ENCODE assay signal across 8 cellular contexts in the genomic region with DNA sequence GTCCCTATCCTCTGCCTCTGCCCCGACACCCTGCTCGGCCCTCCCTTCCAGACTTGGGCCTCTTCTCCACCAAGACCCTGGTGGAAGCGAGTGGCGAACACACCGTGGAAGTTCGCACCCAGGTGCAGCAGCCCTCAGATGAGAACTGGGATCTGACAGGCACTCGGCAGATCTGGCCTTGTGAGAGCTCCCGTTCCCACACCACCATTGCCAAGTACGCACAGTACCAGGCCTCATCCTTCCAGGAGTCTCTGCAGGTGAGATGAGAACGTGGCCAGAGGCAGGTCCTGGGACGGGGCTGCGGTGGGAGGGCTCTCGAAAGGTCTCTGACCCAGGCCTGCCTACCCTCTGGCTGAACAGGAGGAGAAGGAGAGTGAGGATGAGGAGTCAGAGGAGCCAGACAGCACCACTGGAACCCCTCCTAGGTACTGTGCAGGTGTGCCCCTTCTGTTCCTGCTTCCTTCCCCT. TPM values are rescaled to one million over a fixed set of nuclear protein-coding genes. Genes with fewer than 3 reads are reported as not detected.
A peak's percentile ranks its signal among the peaks of the same experiment; 100 is the strongest.
DNase-seq lines count a peak whose midpoint lies in the region; ATAC-seq and TF ChIP-seq lines count a peak whose summit lies in the region.

No MANE protein-coding gene starts in this region.

- H3K27ac ChIP-seq in CD4-positive, alpha-beta memory T cell (ENCODE audit: low read depth, low read length), result peak overlapping the region; percentile 61

- peaks cover 22% of the 10 kb centered on the region for H3K36me3 ChIP-seq in CD4-positive, alpha-beta memory T cell (ENCODE audit: insufficient read depth, low read length)
- peaks cover 7% of the 10 kb centered on the region for H3K36me3 ChIP-seq in mucosa of descending colon (ENCODE audit: low read depth)

- H3K27me3 Mint-ChIP-seq in CD4-positive, alpha-beta memory T cell, result no peaks in the 10 kb centered on the region

- no peaks in the 10 kb centered on the region for H3K9me3 ChIP-seq in CD4-positive, alpha-beta memory T cell (ENCODE audit: control insufficient read depth in 1 of 2, low read length in 2 of 2)
- no peaks in the 10 kb centered on the region for H3K9me3 ChIP-seq in mucosa of descending colon

- peaks cover 24% of the 10 kb centered on the region for H3K4me1 ChIP-seq in CD4-positive, alpha-beta memory T cell (ENCODE audit: insufficient read depth, low read length)
- H3K4me1 ChIP-seq in mucosa of descending colon (ENCODE audit: low read depth), result peaks cover 19% of the 10 kb centered on the region

- peak overlapping the region; percentile 71 to 87 (median 78) for H3K4me3 Mint-ChIP-seq in CD4-positive, alpha-beta memory T cell

- intact Hi-C loops in CD4-positive, alpha-beta memory T cell (cut with micrococcal nuclease), result loop anchor here (1.0 kb wide), 4 partner anchors 8 to 108 kb away; no protein-coding TSS in a partner anchor
- intact Hi-C loops in mucosa of descending colon (cut with DNase I, micrococcal nuclease), result no loop called here

- POLR2A ChIA-PET in CD4-positive, alpha-beta memory T cell (lab: Charles Lee; ENCODE audit: partially characterized antibody), result interaction anchor here (0.7 to 13.6 kb wide), 9 partner anchors 9 to 839 kb away, joined by 3 to 238 read pairs (median 5); partner anchors contain the start of genes KDM6B, RNASEK, TP53 and WRAP53
- POLR2A ChIA-PET in HEK293T (lab: Yijun Ruan, JAX), result interaction anchor here (1.3 to 1.5 kb wide), 2 partner anchors 16 to 164 kb away, joined by 5 read pairs; partner anchors contain the start of gene TP53

- ATAC-seq in HG03175 (IDR thresholded peaks at IDR 0.05; ENCODE audit: unreplicated experiment) (peak; percentile 6), mucosa of descending colon (peak; percentile 0)
- peak; percentile 8 to 10 for ATAC-seq in activated naive CD4-positive, alpha-beta T cell treated with anti-CD3 and anti-CD28 coated beads, Interleukin-2, amount 50 U/mL, for 72 hours

- H3K4me3 ChIP-seq in CD4-positive, alpha-beta memory T cell (ENCODE audit: low read length in 2 of 2), result peak overlapping the region in 1 of 2 donors; percentile 30
- H3K4me3 ChIP-seq in mucosa of descending colon, result no peak overlapping the region

- no peaks in the 10 kb centered on the region for H3K27me3 ChIP-seq in CD4-positive, alpha-beta memory T cell (ENCODE audit: insufficient read depth, low read length)

- peaks cover 15 to 21% (median 18%) of the 10 kb centered on the region in 4 donors for H3K4me1 Mint-ChIP-seq in CD4-positive, alpha-beta memory T cell

- TF ChIP-seq CTCF in mucosa of descending colon (IDR thresholded peaks at IDR 0.05), result no peak

- H3K27ac Mint-ChIP-seq in CD4-positive, alpha-beta memory T cell, result peak overlapping the region; percentile 87 to 94 (median 92)
- H3K27ac Mint-ChIP-seq in activated naive CD4-positive, alpha-beta T cell treated with anti-CD3 and anti-CD28 coated beads, Interleukin-2, amount 50 U/mL, for 72 hours, result peak overlapping the region in 1 of 2 donors; percentile 66

- H3K36me3 Mint-ChIP-seq in CD4-positive, alpha-beta memory T cell, result peaks cover 3 to 40% of the 10 kb centered on the region in 2 donors
- H3K36me3 Mint-ChIP-seq in activated naive CD4-positive, alpha-beta T cell treated with anti-CD3 and anti-CD28 coated beads, Interleukin-2, amount 50 U/mL, for 72 hours, result peaks cover 5 to 6% of the 10 kb centered on the region in 2 donors

- H3K9me3 Mint-ChIP-seq in CD4-positive, alpha-beta memory T cell, result no peaks in the 10 kb centered on the region
- H3K9me3 Mint-ChIP-seq in activated naive CD4-positive, alpha-beta T cell treated with anti-CD3 and anti-CD28 coated beads, Interleukin-2, amount 50 U/mL, for 72 hours, result no peaks in the 10 kb centered on the region

- CTCF ChIA-PET in CD4-positive, alpha-beta memory T cell (lab: Charles Lee; ENCODE audit: partially characterized antibody), result interaction anchor here (0.7 to 6.1 kb wide), 12 partner anchors 10 to 139 kb away, joined by 3 to 65 read pairs (median 4); partner anchors contain the start of gene KDM6B
- CTCF ChIA-PET in HEK293T (lab: Yijun Ruan, JAX), result interaction anchor here (0.6 to 1.5 kb wide), 4 partner anchors 16 to 107 kb away, joined by 3 to 5 read pairs (median 4); no protein-coding TSS in a partner anchor

- DNase-seq in CD4-positive, alpha-beta memory T cell, result peak in 1 of 5 donors; percentile 42
- no peak for DNase-seq in activated naive CD4-positive, alpha-beta T cell treated with anti-CD3 and anti-CD28 coated beads, Interleukin-2, amount 50 U/mL, for 72 hours (ENCODE audit: low spot score in 2 of 2)
- DNase-seq in mucosa of descending colon (peak in 2 of 3 donors; percentile 12 to 57), NCI-H1048 (lab: John Stamatoyannopoulos, UW) (no peak), islet precursor cell (no peak), HEK293T (ENCODE audit: extremely low spot score) (no peak), ureter (ENCODE audit: low spot score) (no peak)

TF ChIP-seq in HEK293T, 16 proteins besides CTCF, POLR2A, EP300 and RAD21:
- no peak for TF ChIP-seq FOXA1 (IDR thresholded peaks at IDR 0.05)

RNA-seq across cellular contexts. Expression of gene TMEM88, which starts 3.9 kb away (rescaled TPM):
- total RNA-seq in CD4-positive, alpha-beta memory T cell, result 1 to 10 TPM; 6.2 to 7.9 TPM
- polyA plus RNA-seq in CD4-positive, alpha-beta memory T cell, result not detected
- 1 to 10 TPM; 1.3 to 1.8 TPM for total RNA-seq in activated naive CD4-positive, alpha-beta T cell treated with anti-CD3 and anti-CD28 coated beads, Interleukin-2, amount 50 U/mL, for 72 hours
- total RNA-seq in mucosa of descending colon (1 to 10 TPM; 3.5 to 8.5 (median 6.9) TPM), ureter (9.9 TPM)

RNA-seq across cellular contexts. Expression of gene NAA38, which starts 6.4 kb away (rescaled TPM):
- total RNA-seq in CD4-positive, alpha-beta memory T cell, result 10 to 100 TPM; 23.1 to 25.8 TPM
- polyA plus RNA-seq in CD4-positive, alpha-beta memory T cell, result 100 to 1,000 TPM; 139 to 149 TPM
- 100 to 1,000 TPM in 1 of 2 donors, 10 to 100 TPM in 1; 91.4 to 103 TPM for total RNA-seq in activated naive CD4-positive, alpha-beta T cell treated with anti-CD3 and anti-CD28 coated beads, Interleukin-2, amount 50 U/mL, for 72 hours
- total RNA-seq in mucosa of descending colon, result 10 to 100 TPM; 51.2 to 73.5 (median 58.2) TPM
- 98.6 TPM for total RNA-seq in ureter

RNA-seq across cellular contexts. Expression of gene CYB5D1, which starts 6.8 kb away (rescaled TPM):
- 10 to 100 TPM in 1 of 2 experiments, 1 to 10 TPM in 1; 8.7 to 11.4 TPM for total RNA-seq in CD4-positive, alpha-beta memory T cell
- 1 to 10 TPM; 5.1 to 5.2 TPM for polyA plus RNA-seq in CD4-positive, alpha-beta memory T cell
- total RNA-seq in activated naive CD4-positive, alpha-beta T cell treated with anti-CD3 and anti-CD28 coated beads, Interleukin-2, amount 50 U/mL, for 72 hours, result 10 to 100 TPM in 1 of 2 donors, 1 to 10 TPM in 1; 8.0 to 20.2 TPM
- total RNA-seq in mucosa of descending colon (10 to 100 TPM; 11.5 to 17.0 (median 12.2) TPM), ureter (15.7 TPM)

RNA-seq across cellular contexts. Expression of gene KDM6B, which starts 17.0 kb away (rescaled TPM):
- 100 to 1,000 TPM; 119 to 129 TPM for total RNA-seq in CD4-positive, alpha-beta memory T cell
- 1 to 10 TPM in 1 of 2 donors, not detected in 1; 1.7 TPM for polyA plus RNA-seq in CD4-positive, alpha-beta memory T cell
- total RNA-seq in activated naive CD4-positive, alpha-beta T cell treated with anti-CD3 and anti-CD28 coated beads, Interleukin-2, amount 50 U/mL, for 72 hours, result 10 to 100 TPM; 34.9 to 41.2 TPM
- 10 to 100 TPM; 44.3 to 73.6 (median 54.6) TPM for total RNA-seq in mucosa of descending colon
- total RNA-seq in ureter, result 31.8 TPM

RNA-seq across cellular contexts. Expression of gene CHD3, which starts 37.6 kb away (rescaled TPM):
- 100 to 1,000 TPM; 274 to 287 TPM for total RNA-seq in CD4-positive, alpha-beta memory T cell
- 10 to 100 TPM in 1 of 2 donors, under 1 TPM in 1; 0.84 to 24.4 TPM for polyA plus RNA-seq in CD4-positive, alpha-beta memory T cell
- total RNA-seq in activated naive CD4-positive, alpha-beta T cell treated with anti-CD3 and anti-CD28 coated beads, Interleukin-2, amount 50 U/mL, for 72 hours, result 100 to 1,000 TPM; 182 to 212 TPM
- total RNA-seq in mucosa of descending colon (100 to 1,000 TPM in 1 of 3 donors, 10 to 100 TPM in 2; 52.7 to 151 (median 56.5) TPM), ureter (225 TPM)

Comparison
In these comparisons a context has a peak if more than half of its experiments do, and no peak if none do; other contexts are left out.
1. DNase-seq: peak in mucosa of descending colon (2 of 3); none in activated naive CD4-positive, alpha-beta T cell treated with anti-CD3 and anti-CD28 coated beads, Interleukin-2, amount 50 U/mL, for 72 hours (0 of 2), NCI-H1048 (single experiment), islet precursor cell (single experiment), HEK293T (single experiment) and ureter (single experiment).
2. Peak in every context shown above with its lines, with median percentiles within 50 percentile points of each other: ATAC-seq.